Comparison of ENCODE assay signal across 10 cellular contexts in the genomic region with DNA sequence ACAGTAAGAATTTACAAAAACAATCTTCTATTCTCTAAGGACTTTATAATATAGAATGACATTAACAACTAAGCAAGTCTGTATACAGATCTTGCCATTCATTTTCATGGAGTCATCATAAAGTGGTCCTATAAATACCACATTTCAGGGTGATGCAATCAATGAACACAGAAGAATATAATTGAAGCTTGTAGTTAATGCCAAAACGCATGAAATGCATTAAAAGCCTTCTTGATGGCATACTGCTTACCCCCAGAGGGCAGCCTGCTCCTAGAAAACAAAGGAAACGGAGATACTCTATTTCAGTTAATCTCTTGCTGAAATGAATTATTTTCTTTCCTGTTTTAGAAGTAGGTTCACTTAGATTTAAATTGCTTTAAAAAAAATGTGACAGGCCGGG. TPM values are rescaled to one million over a fixed set of nuclear protein-coding genes. Genes with fewer than 3 reads are reported as not detected.
DNase-seq lines count a peak whose midpoint lies in the region; ATAC-seq and TF ChIP-seq lines count a peak whose summit lies in the region.
"Had no signal": no experiment of that assay in that cellular context is flagged by ENCODE, and none has a peak within 500 bp of the region (broad histone marks: within the 10 kb centered on the region; RNA-seq: fewer than 3 reads in every experiment).

No MANE protein-coding gene starts in this region.

- ATAC-seq in HG02885 (IDR thresholded peaks at IDR 0.05; ENCODE audit: poor library complexity, unreplicated experiment), result no peak
- ATAC-seq in GM19467 (IDR thresholded peaks at IDR 0.05; ENCODE audit: unreplicated experiment), result no peak

- H3K9me3 Mint-ChIP-seq in activated naive CD4-positive, alpha-beta T cell treated with anti-CD3 and anti-CD28 coated beads for 36 hours, result no peaks in the 10 kb centered on the region

- no peaks in the 10 kb centered on the region for H3K27me3 Mint-ChIP-seq in activated naive CD4-positive, alpha-beta T cell treated with anti-CD3 and anti-CD28 coated beads for 36 hours (ENCODE audit: low read depth)

- H3K36me3 ChIP-seq in subcutaneous abdominal adipose tissue (ENCODE audit: control insufficient read depth in 5 of 5, insufficient read depth in 5 of 5, low read length in 5 of 5), result peaks cover 11 to 55% (median 34%) of the 10 kb centered on the region in 5 donors

- H3K4me1 Mint-ChIP-seq in activated naive CD4-positive, alpha-beta T cell treated with anti-CD3 and anti-CD28 coated beads for 36 hours (ENCODE audit: low read depth), result no peaks in the 10 kb centered on the region

- DNase-seq in activated naive CD4-positive, alpha-beta T cell treated with anti-CD3 and anti-CD28 coated beads for 36 hours, result peak; percentile 33
- no peak for DNase-seq in activated naive CD4-positive, alpha-beta T cell (lab: John Stamatoyannopoulos, UW)
- DNase-seq in NOMO-1 (lab: John Stamatoyannopoulos, UW; ENCODE audit: unreplicated experiment in 2 of 2), result peak; percentile 48 to 86
- no peak for DNase-seq in epithelial cell of proximal tubule (ENCODE audit: low read depth)
- DNase-seq in HuH-7.5 (ENCODE audit: low spot score), result no peak

- H3K27ac ChIP-seq in subcutaneous abdominal adipose tissue (ENCODE audit: low read depth, low read length), result peak overlapping the region; percentile 54
- H3K27ac ChIP-seq: KMS-11 had no signal

- H3K27me3 ChIP-seq in subcutaneous abdominal adipose tissue (ENCODE audit: control insufficient read depth in 5 of 5, insufficient read depth in 4 of 5, low read length in 5 of 5), result no peaks in the 10 kb centered on the region

- CTCF ChIA-PET in activated naive CD4-positive, alpha-beta T cell treated with anti-CD3 and anti-CD28 coated beads for 36 hours (lab: Charles Lee), result interaction anchor here (1.0 to 1.2 kb wide), 2 partner anchors 11 to 14 kb away, joined by 3 read pairs; no protein-coding TSS in a partner anchor

- H3K9me3 ChIP-seq in subcutaneous abdominal adipose tissue (ENCODE audit: control insufficient read depth in 5 of 5, low read length in 5 of 5), result no peaks in the 10 kb centered on the region

- no peak overlapping the region for H3K9ac ChIP-seq in subcutaneous abdominal adipose tissue (ENCODE audit: low read length in 5 of 5)
- H3K9ac ChIP-seq: KMS-11 had no signal

- no peak overlapping the region for H3K27ac Mint-ChIP-seq in activated naive CD4-positive, alpha-beta T cell treated with anti-CD3 and anti-CD28 coated beads for 36 hours

- peaks cover 0 to 4% (median 0%) of the 10 kb centered on the region in 5 donors for H3K4me1 ChIP-seq in subcutaneous abdominal adipose tissue (ENCODE audit: control insufficient read depth in 5 of 5, insufficient read depth in 5 of 5, low read length in 5 of 5)

- H3K4me3 Mint-ChIP-seq in activated naive CD4-positive, alpha-beta T cell treated with anti-CD3 and anti-CD28 coated beads for 36 hours, result no peak overlapping the region

- peaks cover 3% of the 10 kb centered on the region for H3K36me3 Mint-ChIP-seq in activated naive CD4-positive, alpha-beta T cell treated with anti-CD3 and anti-CD28 coated beads for 36 hours (ENCODE audit: low read depth)

- H3K4me3 ChIP-seq in epithelial cell of proximal tubule (ENCODE audit: low read depth, low read length) (no peak overlapping the region), subcutaneous abdominal adipose tissue (ENCODE audit: low read depth in 1 of 5, low read length in 5 of 5) (no peak overlapping the region)

- peak; percentile 46 for TF ChIP-seq CTCF in epithelial cell of proximal tubule (conservative IDR thresholded peaks at IDR 0.05; ENCODE audit: low read depth, low read length)

- intact Hi-C loops in activated naive CD4-positive, alpha-beta T cell treated with anti-CD3 and anti-CD28 coated beads for 36 hours (cut with micrococcal nuclease), result loop anchor here (5.0 kb wide), 1 partner anchor 276 kb away; no protein-coding TSS in a partner anchor

RNA-seq across cellular contexts. Expression of gene STAC2, which starts 45.2 kb away (rescaled TPM):
- total RNA-seq in activated naive CD4-positive, alpha-beta T cell treated with anti-CD3 and anti-CD28 coated beads for 36 hours, result not detected
- total RNA-seq in epithelial cell of proximal tubule, result not detected in 2 replicates
- total RNA-seq: pulmonary artery endothelial cell had no signal

Comparison
In these comparisons a context has a peak if more than half of its experiments do, and no peak if none do; other contexts are left out.
1. DNase-seq: peak in activated naive CD4-positive, alpha-beta T cell treated with anti-CD3 and anti-CD28 coated beads for 36 hours (single experiment) and NOMO-1 (2 of 2); none in activated naive CD4-positive, alpha-beta T cell (0 of 4), epithelial cell of proximal tubule (single experiment) and HuH-7.5 (single experiment).